ENCODE assay signal across 14 cellular contexts in genomic region chr3:12632523-12632922, GRCh38.
"Had no signal": no experiment of that assay in that cellular context is flagged by ENCODE, and none has a peak within 500 bp of the region (broad histone marks: within the 10 kb centered on the region; RNA-seq: fewer than 3 reads in every experiment).

No MANE protein-coding gene starts in this region.

- H3K36me3 ChIP-seq: brain microvascular endothelial cell had no signal

- DNase-seq: activated CD4-positive, alpha-beta T cell treated with anti-CD3 and anti-CD28 coated beads for 48 hours; activated effector memory CD4-positive, alpha-beta T cell treated with anti-CD3 and anti-CD28 coated beads, Interleukin-2, amount 50 U/mL, for 16 hours; brain microvascular endothelial cell; cortex of kidney; effector CD4-positive, alpha-beta T cell; left ventricle myocardium superior; mesenchymal stem cell; stomach; testis; WERI-Rb-1 had no signal

- H3K27ac ChIP-seq: brain microvascular endothelial cell, esophagus muscularis mucosa, stomach, testis, WERI-Rb-1 had no signal

- ATAC-seq: left ventricle myocardium superior; natural killer cell treated with Interleukin-12 subunit alpha and Interleukin-12 subunit beta and Interleukin-15 and Interleukin-18, amount 100 ng/mL, for 72 hours; sciatic nerve had no signal

- H3K27ac Mint-ChIP-seq: natural killer cell treated with Interleukin-12 subunit alpha and Interleukin-12 subunit beta and Interleukin-15 and Interleukin-18, amount 100 ng/mL, for 72 hours had no signal

- H3K9me3 Mint-ChIP-seq: natural killer cell treated with Interleukin-12 subunit alpha and Interleukin-12 subunit beta and Interleukin-15 and Interleukin-18, amount 100 ng/mL, for 72 hours had no signal

- H3K9me3 ChIP-seq: esophagus muscularis mucosa, stomach, testis had no signal

- H3K27me3 ChIP-seq: brain microvascular endothelial cell, esophagus muscularis mucosa, stomach, testis had no signal

- H3K27me3 Mint-ChIP-seq: activated naive CD8-positive, alpha-beta T cell; natural killer cell treated with Interleukin-12 subunit alpha and Interleukin-12 subunit beta and Interleukin-15 and Interleukin-18, amount 100 ng/mL, for 72 hours had no signal

- H3K4me3 Mint-ChIP-seq: activated naive CD8-positive, alpha-beta T cell; natural killer cell treated with Interleukin-12 subunit alpha and Interleukin-12 subunit beta and Interleukin-15 and Interleukin-18, amount 100 ng/mL, for 72 hours had no signal

- H3K36me3 Mint-ChIP-seq: natural killer cell treated with Interleukin-12 subunit alpha and Interleukin-12 subunit beta and Interleukin-15 and Interleukin-18, amount 100 ng/mL, for 72 hours had no signal

- H3K4me3 ChIP-seq: esophagus muscularis mucosa, stomach, testis had no signal
